8 cellular contexts compared by ENCODE assay signal in the genomic region with DNA sequence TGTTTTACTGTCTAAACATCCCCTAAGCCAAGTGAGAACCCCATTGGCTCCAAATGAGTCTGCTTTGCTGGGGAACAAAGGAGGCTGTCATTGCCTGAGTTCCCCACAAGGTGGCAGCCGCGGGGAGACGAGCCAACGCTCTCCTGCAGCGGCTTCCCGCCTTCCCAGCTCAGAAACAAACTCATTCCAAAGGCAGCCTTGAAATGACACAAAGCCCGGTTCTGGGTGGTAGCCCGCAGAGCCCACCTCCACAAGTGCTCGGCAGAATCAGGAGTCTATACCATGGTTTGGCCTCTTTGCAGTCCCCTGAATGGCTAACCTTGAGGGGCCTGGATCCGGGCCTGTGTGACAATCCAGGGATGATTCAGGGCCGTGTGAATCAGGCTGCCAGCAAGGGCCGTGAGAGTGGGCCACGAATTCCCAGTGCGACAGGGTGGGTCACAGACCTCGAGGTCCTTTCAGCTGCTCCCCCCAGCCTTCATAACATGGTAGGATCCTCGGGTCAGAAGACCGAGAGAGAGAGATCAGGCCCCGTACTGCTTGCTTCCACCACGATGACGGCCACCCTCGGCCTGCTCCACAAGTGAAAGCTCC.
DNase-seq lines count a peak whose midpoint lies in the region; ATAC-seq, FAIRE-seq and TF ChIP-seq lines count a peak whose summit lies in the region.

No MANE protein-coding gene starts in this region.

- H3K27ac Mint-ChIP-seq in nephron = peak overlapping the region; percentile 72 to 89 (median 75)
- no peak overlapping the region for H3K27ac Mint-ChIP-seq in stimulated activated naive CD8-positive, alpha-beta T cell treated with anti-CD3 and anti-CD28 coated beads, Interleukin-15, amount 100 ng/mL, for 72 hours

- no peaks in the 10 kb centered on the region for H3K27me3 Mint-ChIP-seq in nephron (ENCODE audit: low read depth)
- H3K27me3 Mint-ChIP-seq in stimulated activated naive CD8-positive, alpha-beta T cell treated with anti-CD3 and anti-CD28 coated beads, Interleukin-15, amount 100 ng/mL, for 72 hours = no peaks in the 10 kb centered on the region

- H3K27ac ChIP-seq in A549 = peak overlapping the region; percentile 60 to 89; a peak in 5 of 6 replicates

- peaks cover 15% of the 10 kb centered on the region for H3K4me1 Mint-ChIP-seq in nephron
- peaks cover 12% of the 10 kb centered on the region for H3K4me1 Mint-ChIP-seq in stimulated activated naive CD8-positive, alpha-beta T cell treated with anti-CD3 and anti-CD28 coated beads, Interleukin-15, amount 100 ng/mL, for 72 hours

- peak; percentile 67 to 73 for DNase-seq in A549 (ENCODE audit: low read depth in 1 of 2, low spot score in 1 of 2)
- peak; percentile 89 for DNase-seq in HK-2 (ENCODE audit: unreplicated experiment)
- peak; percentile 80 for DNase-seq in OCI-M1 (lab: John Stamatoyannopoulos, UW)
- peak; percentile 24 for DNase-seq in activated T-helper 1 cell treated with Interleukin-2 at 50 U/mL for 16 hours (ENCODE audit: low read depth)
- peak; percentile 73 for DNase-seq in fibroblast of the aortic adventitia (ENCODE audit: low read depth)
- DNase-seq in stimulated activated naive CD8-positive, alpha-beta T cell treated with anti-CD3 and anti-CD28 coated beads, Interleukin-15, amount 100 ng/mL, for 72 hours = peak; percentile 43 to 58

- no peak overlapping the region for H3K4me3 Mint-ChIP-seq in nephron
- no peak overlapping the region for H3K4me3 Mint-ChIP-seq in stimulated activated naive CD8-positive, alpha-beta T cell treated with anti-CD3 and anti-CD28 coated beads, Interleukin-15, amount 100 ng/mL, for 72 hours

- peaks cover 56% of the 10 kb centered on the region for H3K36me3 Mint-ChIP-seq in nephron (ENCODE audit: low read depth)

- no peak for TF ChIP-seq POLR2A in A549 (IDR thresholded peaks at IDR 0.05; ENCODE audit: low read length)

- CTCF ChIA-PET in A549 (lab: Yijun Ruan, JAX) = interaction anchor here (0.6 to 2.5 kb wide), 46 partner anchors 9 to 1295 kb away, joined by 3 to 34 read pairs (median 4); a partner anchor contains a TSS

- ATAC-seq in A549 (peak; percentile 73 to 83), GM18511 (IDR thresholded peaks at IDR 0.05; ENCODE audit: unreplicated experiment) (peak; percentile 76)
- ATAC-seq in stimulated activated naive CD8-positive, alpha-beta T cell treated with anti-CD3 and anti-CD28 coated beads, Interleukin-15, amount 100 ng/mL, for 72 hours = peak; percentile 64

- peaks cover 44% of the 10 kb centered on the region for H3K4me1 ChIP-seq in A549

- no peak for FAIRE-seq in A549 (lab: Jason Lieb, UNC)

- no peaks in the 10 kb centered on the region for H3K9me3 Mint-ChIP-seq in nephron
- H3K9me3 Mint-ChIP-seq in stimulated activated naive CD8-positive, alpha-beta T cell treated with anti-CD3 and anti-CD28 coated beads, Interleukin-15, amount 100 ng/mL, for 72 hours = no peaks in the 10 kb centered on the region

- peak overlapping the region; percentile 40; the same call in 1 of the 3 replicates for H3K4me2 ChIP-seq in A549

- 33% methylated on average over 19 of the region's 21 CpGs for WGBS in A549 (ENCODE audit: missing lambda C conversion rate)

- H3K4me3 ChIP-seq in A549 = no peak overlapping the region
- H3K4me3 ChIP-seq in fibroblast of the aortic adventitia (ENCODE audit: low read depth, low read length) = no peak overlapping the region

- peak; percentile 79 to 80 for TF ChIP-seq RAD21 in A549 (conservative IDR thresholded peaks at IDR 0.05 in 1 of 2, IDR thresholded peaks at IDR 0.05 in 1 of 2)

- TF ChIP-seq EP300 in A549 (IDR thresholded peaks at IDR 0.05) = no peak

- H3K9me3 ChIP-seq in A549 = no peaks in the 10 kb centered on the region

- POLR2A ChIA-PET in A549 (lab: Yijun Ruan, JAX) = no interaction called here

- TF ChIP-seq CTCF in A549 (IDR thresholded peaks at IDR 0.05) (peak; percentile 77), fibroblast of the aortic adventitia (IDR thresholded peaks at IDR 0.05; ENCODE audit: insufficient read depth, low read length) (peak; percentile 97), nephron (IDR thresholded peaks at IDR 0.05; ENCODE audit: unreplicated experiment in 3 of 3) (peak; percentile 89 to 96 (median 96))

TF ChIP-seq in A549, 52 proteins besides CTCF, POLR2A, EP300 and RAD21:
- 0 out of 2 replicates have a peak, but pooled peaks have one; percentile 30 for TF ChIP-seq HOXB5 (CRISPR knock-in tag; IDR thresholded peaks at IDR 0.05)
- TF ChIP-seq, protein P1, sequence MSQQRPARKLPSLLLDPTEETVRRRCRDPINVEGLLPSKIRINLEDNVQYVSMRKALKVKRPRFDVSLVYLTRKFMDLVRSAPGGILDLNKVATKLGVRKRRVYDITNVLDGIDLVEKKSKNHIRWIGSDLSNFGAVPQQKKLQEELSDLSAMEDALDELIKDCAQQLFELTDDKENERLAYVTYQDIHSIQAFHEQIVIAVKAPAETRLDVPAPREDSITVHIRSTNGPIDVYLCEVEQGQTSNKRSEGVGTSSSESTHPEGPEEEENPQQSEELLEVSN (IDR thresholded peaks at IDR 0.05; ENCODE audit: borderline replicate concordance, low read depth) = peak; percentile 77
- no peak for TF ChIP-seq BHLHE40 (IDR thresholded peaks at IDR 0.05; ENCODE audit: low read depth, low read length)
- TF ChIP-seq HOXB13 (CRISPR knock-in tag; IDR thresholded peaks at IDR 0.05; ENCODE audit: low read depth) = peak; percentile 53; the same call in 1 of the 2 replicates
- TF ChIP-seq, protein P2, sequence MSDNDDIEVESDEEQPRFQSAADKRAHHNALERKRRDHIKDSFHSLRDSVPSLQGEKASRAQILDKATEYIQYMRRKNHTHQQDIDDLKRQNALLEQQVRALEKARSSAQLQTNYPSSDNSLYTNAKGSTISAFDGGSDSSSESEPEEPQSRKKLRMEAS (IDR thresholded peaks at IDR 0.05) = peak; percentile 48; the same call in 1 of the 2 replicates
- no peak for TF ChIP-seq ZNF302 (CRISPR knock-in tag; IDR thresholded peaks at IDR 0.05)
- TF ChIP-seq SMC3 (IDR thresholded peaks at IDR 0.05) = peak; percentile 90
TF ChIP-seq in A549: peak in this region for 5.

Comparison
In these comparisons a context has a peak if more than half of its experiments do, and no peak if none do; other contexts are left out.
1. DNase-seq: peak in every context shown above with its lines; median percentile 89 in HK-2; 80 in OCI-M1; 73 in fibroblast of the aortic adventitia; 70 in A549; 50 in stimulated activated naive CD8-positive, alpha-beta T cell treated with anti-CD3 and anti-CD28 coated beads, Interleukin-15, amount 100 ng/mL, for 72 hours; 24 in activated T-helper 1 cell treated with Interleukin-2 at 50 U/mL for 16 hours.
2. H3K27ac Mint-ChIP-seq: peak in nephron (3 of 3); none in stimulated activated naive CD8-positive, alpha-beta T cell treated with anti-CD3 and anti-CD28 coated beads, Interleukin-15, amount 100 ng/mL, for 72 hours (0 of 2).
3. Peak in every context shown above with its lines, with median percentiles within 50 percentile points of each other: ATAC-seq and CTCF ChIP-seq.